1 cellular context compared by ENCODE assay signal in the genomic region with DNA sequence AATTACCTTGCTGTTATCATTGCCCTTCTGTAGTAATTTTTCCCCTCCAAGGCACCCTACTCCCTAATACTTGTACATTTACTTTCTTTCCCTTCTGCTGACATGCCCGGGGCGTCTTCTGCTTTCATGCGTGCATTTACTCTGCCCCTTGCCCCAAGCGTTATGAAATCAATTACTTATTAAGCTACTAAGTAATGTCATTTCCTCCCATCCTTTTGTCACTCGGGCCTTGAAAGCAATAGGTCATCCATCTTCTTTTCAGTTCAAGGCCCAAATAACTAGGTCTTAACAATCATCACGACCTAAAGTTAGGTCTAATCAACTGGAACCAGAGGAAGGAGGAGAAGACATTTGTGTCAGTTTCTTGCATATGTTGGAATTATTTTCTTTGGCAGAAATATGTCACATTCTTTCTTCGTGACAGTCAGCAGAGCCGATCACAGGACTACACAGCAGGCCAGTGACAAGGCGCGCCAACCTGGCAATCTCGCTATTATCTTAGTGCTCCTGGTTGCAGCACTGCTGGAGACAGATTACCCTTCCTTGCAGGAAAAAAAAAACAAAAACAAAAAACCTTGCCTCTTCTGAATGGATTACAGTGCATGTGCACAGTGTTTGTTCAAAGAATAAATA.
TF ChIP-seq lines count a peak whose summit lies in the region.

No MANE protein-coding gene starts in this region.

TF ChIP-seq in K562, 482 proteins besides CTCF, POLR2A, EP300 and RAD21 (continued from another document and continues in another):
- TF ChIP-seq ZNF354B (CRISPR knock-in tag; IDR thresholded peaks at IDR 0.05) = peak; percentile 61; the same call in 1 of the 2 replicates
- TF ChIP-seq, protein P1, sequence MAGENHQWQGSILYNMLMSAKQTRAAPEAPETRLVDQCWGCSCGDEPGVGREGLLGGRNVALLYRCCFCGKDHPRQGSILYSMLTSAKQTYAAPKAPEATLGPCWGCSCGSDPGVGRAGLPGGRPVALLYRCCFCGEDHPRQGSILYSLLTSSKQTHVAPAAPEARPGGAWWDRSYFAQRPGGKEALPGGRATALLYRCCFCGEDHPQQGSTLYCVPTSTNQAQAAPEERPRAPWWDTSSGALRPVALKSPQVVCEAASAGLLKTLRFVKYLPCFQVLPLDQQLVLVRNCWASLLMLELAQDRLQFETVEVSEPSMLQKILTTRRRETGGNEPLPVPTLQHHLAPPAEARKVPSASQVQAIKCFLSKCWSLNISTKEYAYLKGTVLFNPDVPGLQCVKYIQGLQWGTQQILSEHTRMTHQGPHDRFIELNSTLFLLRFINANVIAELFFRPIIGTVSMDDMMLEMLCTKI (IDR thresholded peaks at IDR 0.05; ENCODE audit: partially characterized antibody) = no peak
- TF ChIP-seq, protein P2, sequence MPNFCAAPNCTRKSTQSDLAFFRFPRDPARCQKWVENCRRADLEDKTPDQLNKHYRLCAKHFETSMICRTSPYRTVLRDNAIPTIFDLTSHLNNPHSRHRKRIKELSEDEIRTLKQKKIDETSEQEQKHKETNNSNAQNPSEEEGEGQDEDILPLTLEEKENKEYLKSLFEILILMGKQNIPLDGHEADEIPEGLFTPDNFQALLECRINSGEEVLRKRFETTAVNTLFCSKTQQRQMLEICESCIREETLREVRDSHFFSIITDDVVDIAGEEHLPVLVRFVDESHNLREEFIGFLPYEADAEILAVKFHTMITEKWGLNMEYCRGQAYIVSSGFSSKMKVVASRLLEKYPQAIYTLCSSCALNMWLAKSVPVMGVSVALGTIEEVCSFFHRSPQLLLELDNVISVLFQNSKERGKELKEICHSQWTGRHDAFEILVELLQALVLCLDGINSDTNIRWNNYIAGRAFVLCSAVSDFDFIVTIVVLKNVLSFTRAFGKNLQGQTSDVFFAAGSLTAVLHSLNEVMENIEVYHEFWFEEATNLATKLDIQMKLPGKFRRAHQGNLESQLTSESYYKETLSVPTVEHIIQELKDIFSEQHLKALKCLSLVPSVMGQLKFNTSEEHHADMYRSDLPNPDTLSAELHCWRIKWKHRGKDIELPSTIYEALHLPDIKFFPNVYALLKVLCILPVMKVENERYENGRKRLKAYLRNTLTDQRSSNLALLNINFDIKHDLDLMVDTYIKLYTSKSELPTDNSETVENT (CRISPR knock-in tag; IDR thresholded peaks at IDR 0.05) = no peak
- peak; percentile 96 for TF ChIP-seq SMARCA4 (IDR thresholded peaks at IDR 0.05)
- 0 out of 2 replicates have a peak, but pooled peaks have one; percentile 60 for TF ChIP-seq RHOXF2B (CRISPR knock-in tag; conservative IDR thresholded peaks at IDR 0.05)
- no peak for TF ChIP-seq PURB (CRISPR knock-in tag; IDR thresholded peaks at IDR 0.05; ENCODE audit: low read depth)
- TF ChIP-seq, protein P3, sequence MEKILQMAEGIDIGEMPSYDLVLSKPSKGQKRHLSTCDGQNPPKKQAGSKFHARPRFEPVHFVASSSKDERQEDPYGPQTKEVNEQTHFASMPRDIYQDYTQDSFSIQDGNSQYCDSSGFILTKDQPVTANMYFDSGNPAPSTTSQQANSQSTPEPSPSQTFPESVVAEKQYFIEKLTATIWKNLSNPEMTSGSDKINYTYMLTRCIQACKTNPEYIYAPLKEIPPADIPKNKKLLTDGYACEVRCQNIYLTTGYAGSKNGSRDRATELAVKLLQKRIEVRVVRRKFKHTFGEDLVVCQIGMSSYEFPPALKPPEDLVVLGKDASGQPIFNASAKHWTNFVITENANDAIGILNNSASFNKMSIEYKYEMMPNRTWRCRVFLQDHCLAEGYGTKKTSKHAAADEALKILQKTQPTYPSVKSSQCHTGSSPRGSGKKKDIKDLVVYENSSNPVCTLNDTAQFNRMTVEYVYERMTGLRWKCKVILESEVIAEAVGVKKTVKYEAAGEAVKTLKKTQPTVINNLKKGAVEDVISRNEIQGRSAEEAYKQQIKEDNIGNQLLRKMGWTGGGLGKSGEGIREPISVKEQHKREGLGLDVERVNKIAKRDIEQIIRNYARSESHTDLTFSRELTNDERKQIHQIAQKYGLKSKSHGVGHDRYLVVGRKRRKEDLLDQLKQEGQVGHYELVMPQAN (IDR thresholded peaks at IDR 0.05; ENCODE audit: borderline replicate concordance) = 0 out of 2 replicates have a peak, but pooled peaks have one; percentile 40
- TF ChIP-seq NCOA1 (IDR thresholded peaks at IDR 0.05; ENCODE audit: low read depth) = peak; percentile 83; the same call in 1 of the 2 replicates
- no peak for TF ChIP-seq ETV6 (IDR thresholded peaks at IDR 0.05; ENCODE audit: borderline replicate concordance in 1 of 2, low read depth in 2 of 2, low read length in 1 of 2)
- TF ChIP-seq ETV6 (CRISPR knock-in tag; IDR thresholded peaks at IDR 0.05; ENCODE audit: borderline replicate concordance) = no peak
- peak; percentile 89; the same call in 1 of the 2 replicates for TF ChIP-seq HSF4 (CRISPR knock-in tag; IDR thresholded peaks at IDR 0.05; ENCODE audit: borderline replicate concordance)
- no peak for TF ChIP-seq ZNF785 (CRISPR knock-in tag; IDR thresholded peaks at IDR 0.05)
- TF ChIP-seq, protein P4, sequence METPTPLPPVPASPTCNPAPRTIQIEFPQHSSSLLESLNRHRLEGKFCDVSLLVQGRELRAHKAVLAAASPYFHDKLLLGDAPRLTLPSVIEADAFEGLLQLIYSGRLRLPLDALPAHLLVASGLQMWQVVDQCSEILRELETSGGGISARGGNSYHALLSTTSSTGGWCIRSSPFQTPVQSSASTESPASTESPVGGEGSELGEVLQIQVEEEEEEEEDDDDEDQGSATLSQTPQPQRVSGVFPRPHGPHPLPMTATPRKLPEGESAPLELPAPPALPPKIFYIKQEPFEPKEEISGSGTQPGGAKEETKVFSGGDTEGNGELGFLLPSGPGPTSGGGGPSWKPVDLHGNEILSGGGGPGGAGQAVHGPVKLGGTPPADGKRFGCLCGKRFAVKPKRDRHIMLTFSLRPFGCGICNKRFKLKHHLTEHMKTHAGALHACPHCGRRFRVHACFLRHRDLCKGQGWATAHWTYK (CRISPR knock-in tag; IDR thresholded peaks at IDR 0.05) = peak; percentile 92
- TF ChIP-seq JUND (IDR thresholded peaks at IDR 0.05; ENCODE audit: borderline replicate concordance, low read depth, low read length) = peak; percentile 35
- TF ChIP-seq JUND (tag; IDR thresholded peaks at IDR 0.05; ENCODE audit: borderline replicate concordance, low read depth, low read length) = 0 out of 3 replicates have a peak, but pooled peaks have one; percentile 51
- no peak for TF ChIP-seq LCOR (CRISPR knock-in tag; IDR thresholded peaks at IDR 0.05)
- peak; percentile 94 for TF ChIP-seq PML (IDR thresholded peaks at IDR 0.05; ENCODE audit: low read length)
- TF ChIP-seq, protein P5, sequence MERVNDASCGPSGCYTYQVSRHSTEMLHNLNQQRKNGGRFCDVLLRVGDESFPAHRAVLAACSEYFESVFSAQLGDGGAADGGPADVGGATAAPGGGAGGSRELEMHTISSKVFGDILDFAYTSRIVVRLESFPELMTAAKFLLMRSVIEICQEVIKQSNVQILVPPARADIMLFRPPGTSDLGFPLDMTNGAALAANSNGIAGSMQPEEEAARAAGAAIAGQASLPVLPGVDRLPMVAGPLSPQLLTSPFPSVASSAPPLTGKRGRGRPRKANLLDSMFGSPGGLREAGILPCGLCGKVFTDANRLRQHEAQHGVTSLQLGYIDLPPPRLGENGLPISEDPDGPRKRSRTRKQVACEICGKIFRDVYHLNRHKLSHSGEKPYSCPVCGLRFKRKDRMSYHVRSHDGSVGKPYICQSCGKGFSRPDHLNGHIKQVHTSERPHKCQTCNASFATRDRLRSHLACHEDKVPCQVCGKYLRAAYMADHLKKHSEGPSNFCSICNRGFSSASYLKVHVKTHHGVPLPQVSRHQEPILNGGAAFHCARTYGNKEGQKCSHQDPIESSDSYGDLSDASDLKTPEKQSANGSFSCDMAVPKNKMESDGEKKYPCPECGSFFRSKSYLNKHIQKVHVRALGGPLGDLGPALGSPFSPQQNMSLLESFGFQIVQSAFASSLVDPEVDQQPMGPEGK (CRISPR knock-in tag; IDR thresholded peaks at IDR 0.05; ENCODE audit: borderline replicate concordance) = peak; percentile 75; the same call in 1 of the 2 replicates
- no peak for TF ChIP-seq COPS2 (conservative IDR thresholded peaks at IDR 0.05)
- no peak for TF ChIP-seq KLF10 (CRISPR knock-in tag; IDR thresholded peaks at IDR 0.05)
- no peak for TF ChIP-seq SIN3B (IDR thresholded peaks at IDR 0.05; ENCODE audit: low read depth)
- TF ChIP-seq MCM2 (IDR thresholded peaks at IDR 0.05; ENCODE audit: low read depth) = no peak
- TF ChIP-seq PRMT5 (CRISPR knock-in tag; IDR thresholded peaks at IDR 0.05) = no peak
- TF ChIP-seq CREM (IDR thresholded peaks at IDR 0.05; ENCODE audit: low read depth) = peak; percentile 78
- TF ChIP-seq ZNF212 (CRISPR knock-in tag; IDR thresholded peaks at IDR 0.05) = 0 out of 2 replicates have a peak, but pooled peaks have one; percentile 26
- TF ChIP-seq ZNF589 (CRISPR knock-in tag; IDR thresholded peaks at IDR 0.05; ENCODE audit: low read depth) = peak; percentile 96
- TF ChIP-seq, protein P6, sequence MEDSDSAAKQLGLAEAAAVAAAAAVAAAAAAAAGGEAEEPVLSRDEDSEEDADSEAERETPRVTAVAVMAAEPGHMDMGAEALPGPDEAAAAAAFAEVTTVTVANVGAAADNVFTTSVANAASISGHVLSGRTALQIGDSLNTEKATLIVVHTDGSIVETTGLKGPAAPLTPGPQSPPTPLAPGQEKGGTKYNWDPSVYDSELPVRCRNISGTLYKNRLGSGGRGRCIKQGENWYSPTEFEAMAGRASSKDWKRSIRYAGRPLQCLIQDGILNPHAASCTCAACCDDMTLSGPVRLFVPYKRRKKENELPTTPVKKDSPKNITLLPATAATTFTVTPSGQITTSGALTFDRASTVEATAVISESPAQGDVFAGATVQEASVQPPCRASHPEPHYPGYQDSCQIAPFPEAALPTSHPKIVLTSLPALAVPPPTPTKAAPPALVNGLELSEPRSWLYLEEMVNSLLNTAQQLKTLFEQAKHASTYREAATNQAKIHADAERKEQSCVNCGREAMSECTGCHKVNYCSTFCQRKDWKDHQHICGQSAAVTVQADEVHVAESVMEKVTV (CRISPR knock-in tag; IDR thresholded peaks at IDR 0.05) = no peak
- peak; percentile 76 for TF ChIP-seq LEF1 (IDR thresholded peaks at IDR 0.05)
- TF ChIP-seq BRD4 (IDR thresholded peaks at IDR 0.05) = 0 out of 2 replicates have a peak, but pooled peaks have one; percentile 52
- peak; percentile 72 to 80; a peak in 2 of 4 replicates for TF ChIP-seq ARNT (IDR thresholded peaks at IDR 0.05)
- TF ChIP-seq CHD4 (IDR thresholded peaks at IDR 0.05; ENCODE audit: insufficient read depth, insufficient replicate concordance, low read depth, low read length, poor library complexity, severe bottlenecking) = no peak
- no peak for TF ChIP-seq ZSCAN32 (CRISPR knock-in tag; IDR thresholded peaks at IDR 0.05)
- TF ChIP-seq, protein P7, sequence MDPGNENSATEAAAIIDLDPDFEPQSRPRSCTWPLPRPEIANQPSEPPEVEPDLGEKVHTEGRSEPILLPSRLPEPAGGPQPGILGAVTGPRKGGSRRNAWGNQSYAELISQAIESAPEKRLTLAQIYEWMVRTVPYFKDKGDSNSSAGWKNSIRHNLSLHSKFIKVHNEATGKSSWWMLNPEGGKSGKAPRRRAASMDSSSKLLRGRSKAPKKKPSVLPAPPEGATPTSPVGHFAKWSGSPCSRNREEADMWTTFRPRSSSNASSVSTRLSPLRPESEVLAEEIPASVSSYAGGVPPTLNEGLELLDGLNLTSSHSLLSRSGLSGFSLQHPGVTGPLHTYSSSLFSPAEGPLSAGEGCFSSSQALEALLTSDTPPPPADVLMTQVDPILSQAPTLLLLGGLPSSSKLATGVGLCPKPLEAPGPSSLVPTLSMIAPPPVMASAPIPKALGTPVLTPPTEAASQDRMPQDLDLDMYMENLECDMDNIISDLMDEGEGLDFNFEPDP (CRISPR knock-in tag; IDR thresholded peaks at IDR 0.05) = no peak
- TF ChIP-seq EP400 (IDR thresholded peaks at IDR 0.05) = peak; percentile 58; the same call in 1 of the 2 replicates
- TF ChIP-seq ZNF75A (CRISPR knock-in tag; IDR thresholded peaks at IDR 0.05) = no peak
- peak; percentile 44; the same call in 1 of the 2 replicates for TF ChIP-seq RFX5 (IDR thresholded peaks at IDR 0.05; ENCODE audit: low read depth, low read length)
- peak; percentile 85 for TF ChIP-seq TEAD2 (tag; IDR thresholded peaks at IDR 0.05)
- peak; percentile 95 for TF ChIP-seq SMAD4 (CRISPR knock-in tag; conservative IDR thresholded peaks at IDR 0.05)
- TF ChIP-seq ZNF41 (CRISPR knock-in tag; conservative IDR thresholded peaks at IDR 0.05) = peak; percentile 78; the same call in 1 of the 2 replicates
- TF ChIP-seq, protein P8, sequence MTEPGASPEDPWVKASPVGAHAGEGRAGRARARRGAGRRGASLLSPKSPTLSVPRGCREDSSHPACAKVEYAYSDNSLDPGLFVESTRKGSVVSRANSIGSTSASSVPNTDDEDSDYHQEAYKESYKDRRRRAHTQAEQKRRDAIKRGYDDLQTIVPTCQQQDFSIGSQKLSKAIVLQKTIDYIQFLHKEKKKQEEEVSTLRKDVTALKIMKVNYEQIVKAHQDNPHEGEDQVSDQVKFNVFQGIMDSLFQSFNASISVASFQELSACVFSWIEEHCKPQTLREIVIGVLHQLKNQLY (CRISPR knock-in tag; conservative IDR thresholded peaks at IDR 0.05) = 0 out of 4 replicates have a peak, but pooled peaks of 1 of the 2 experiments have one; percentile 33
- peak in 1 of 2 experiments; percentile 73; a peak in 2 of 4 replicates for TF ChIP-seq TEAD1 (CRISPR knock-in tag; IDR thresholded peaks at IDR 0.05)
- no peak for TF ChIP-seq ZC3H8 (IDR thresholded peaks at IDR 0.05)
- TF ChIP-seq, protein P9, sequence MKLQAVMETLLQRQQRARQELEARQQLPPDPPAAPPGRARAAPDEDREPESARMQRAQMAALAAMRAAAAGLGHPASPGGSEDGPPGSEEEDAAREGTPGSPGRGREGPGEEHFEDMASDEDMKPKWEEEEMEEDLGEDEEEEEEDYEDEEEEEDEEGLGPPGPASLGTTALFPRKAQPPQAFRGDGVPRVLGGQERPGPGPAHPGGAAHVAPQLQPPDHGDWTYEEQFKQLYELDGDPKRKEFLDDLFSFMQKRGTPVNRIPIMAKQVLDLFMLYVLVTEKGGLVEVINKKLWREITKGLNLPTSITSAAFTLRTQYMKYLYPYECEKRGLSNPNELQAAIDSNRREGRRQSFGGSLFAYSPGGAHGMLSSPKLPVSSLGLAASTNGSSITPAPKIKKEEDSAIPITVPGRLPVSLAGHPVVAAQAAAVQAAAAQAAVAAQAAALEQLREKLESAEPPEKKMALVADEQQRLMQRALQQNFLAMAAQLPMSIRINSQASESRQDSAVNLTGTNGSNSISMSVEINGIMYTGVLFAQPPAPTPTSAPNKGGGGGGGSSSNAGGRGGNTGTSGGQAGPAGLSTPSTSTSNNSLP (IDR thresholded peaks at IDR 0.05; ENCODE audit: borderline replicate concordance, low read depth, low read length) = no peak
- TF ChIP-seq PYGO2 (tag; IDR thresholded peaks at IDR 0.05) = 0 out of 2 replicates have a peak, but pooled peaks have one; percentile 50
- TF ChIP-seq, protein P10, sequence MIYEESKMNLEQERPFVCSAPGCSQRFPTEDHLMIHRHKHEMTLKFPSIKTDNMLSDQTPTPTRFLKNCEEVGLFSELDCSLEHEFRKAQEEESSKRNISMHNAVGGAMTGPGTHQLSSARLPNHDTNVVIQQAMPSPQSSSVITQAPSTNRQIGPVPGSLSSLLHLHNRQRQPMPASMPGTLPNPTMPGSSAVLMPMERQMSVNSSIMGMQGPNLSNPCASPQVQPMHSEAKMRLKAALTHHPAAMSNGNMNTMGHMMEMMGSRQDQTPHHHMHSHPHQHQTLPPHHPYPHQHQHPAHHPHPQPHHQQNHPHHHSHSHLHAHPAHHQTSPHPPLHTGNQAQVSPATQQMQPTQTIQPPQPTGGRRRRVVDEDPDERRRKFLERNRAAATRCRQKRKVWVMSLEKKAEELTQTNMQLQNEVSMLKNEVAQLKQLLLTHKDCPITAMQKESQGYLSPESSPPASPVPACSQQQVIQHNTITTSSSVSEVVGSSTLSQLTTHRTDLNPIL (CRISPR knock-in tag; IDR thresholded peaks at IDR 0.05) = no peak
